In the genomic region with DNA sequence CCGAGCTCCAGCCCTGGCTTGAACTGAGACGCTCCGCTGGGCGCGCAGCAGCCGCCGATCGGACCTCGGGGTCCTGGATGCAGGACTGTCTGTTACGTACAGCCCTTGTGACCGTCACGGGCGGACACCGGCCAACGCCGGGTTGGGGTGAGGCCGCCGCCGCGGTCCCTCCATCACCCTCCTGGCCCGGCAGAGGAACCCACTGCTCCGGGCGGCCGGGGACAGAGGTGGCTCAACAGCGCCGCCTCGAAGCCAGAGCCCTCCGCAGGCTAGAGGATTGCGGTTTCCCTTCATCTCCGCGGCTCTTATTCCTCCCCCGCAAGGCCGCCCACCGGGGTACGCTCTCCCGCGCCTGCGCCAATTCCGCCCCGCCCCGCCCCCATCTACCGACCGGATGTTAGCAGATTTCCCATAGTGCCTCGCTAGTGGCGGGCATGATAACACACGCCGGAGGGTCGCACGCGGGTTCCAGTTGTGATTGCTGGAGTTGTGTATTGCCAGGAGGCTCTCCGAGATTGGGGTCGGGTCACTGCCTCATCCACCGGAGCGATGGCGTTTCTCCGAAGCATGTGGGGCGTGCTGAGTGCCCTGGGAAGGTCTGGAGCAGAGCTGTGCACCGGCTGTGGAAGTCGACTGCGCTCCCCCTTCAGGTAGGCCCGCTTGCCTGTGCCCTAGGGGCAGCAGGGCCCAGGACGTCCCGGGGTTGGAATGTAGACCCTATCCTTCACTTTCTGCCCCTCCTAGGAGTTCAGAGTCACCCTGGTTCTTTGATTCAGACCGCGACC, we compare ENCODE assay signal across 1 cellular context.
TF ChIP-seq lines count a peak whose summit lies in the region.

TFAM (plus strand) TSS at position 412 of the 785 bp plus-strand sequence; CDS start at position 550, 138 bp downstream.

TF ChIP-seq in IMR-90, 13 proteins besides CTCF, POLR2A, EP300 and RAD21 (continued from another document):
- TF ChIP-seq, protein P1, sequence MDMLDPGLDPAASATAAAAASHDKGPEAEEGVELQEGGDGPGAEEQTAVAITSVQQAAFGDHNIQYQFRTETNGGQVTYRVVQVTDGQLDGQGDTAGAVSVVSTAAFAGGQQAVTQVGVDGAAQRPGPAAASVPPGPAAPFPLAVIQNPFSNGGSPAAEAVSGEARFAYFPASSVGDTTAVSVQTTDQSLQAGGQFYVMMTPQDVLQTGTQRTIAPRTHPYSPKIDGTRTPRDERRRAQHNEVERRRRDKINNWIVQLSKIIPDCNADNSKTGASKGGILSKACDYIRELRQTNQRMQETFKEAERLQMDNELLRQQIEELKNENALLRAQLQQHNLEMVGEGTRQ (IDR thresholded peaks at IDR 0.05; ENCODE audit: low read depth, low read length), result peak; percentile 45; the same call in 1 of the 2 replicates
- no peak for TF ChIP-seq RFX5 (IDR thresholded peaks at IDR 0.05; ENCODE audit: low read depth, low read length)
- TF ChIP-seq MXI1 (IDR thresholded peaks at IDR 0.05; ENCODE audit: borderline replicate concordance, low read depth, low read length), result peak; percentile 91
- TF ChIP-seq RCOR1 (IDR thresholded peaks at IDR 0.05; ENCODE audit: insufficient replicate concordance, low read length), result no peak
- TF ChIP-seq, protein P2, sequence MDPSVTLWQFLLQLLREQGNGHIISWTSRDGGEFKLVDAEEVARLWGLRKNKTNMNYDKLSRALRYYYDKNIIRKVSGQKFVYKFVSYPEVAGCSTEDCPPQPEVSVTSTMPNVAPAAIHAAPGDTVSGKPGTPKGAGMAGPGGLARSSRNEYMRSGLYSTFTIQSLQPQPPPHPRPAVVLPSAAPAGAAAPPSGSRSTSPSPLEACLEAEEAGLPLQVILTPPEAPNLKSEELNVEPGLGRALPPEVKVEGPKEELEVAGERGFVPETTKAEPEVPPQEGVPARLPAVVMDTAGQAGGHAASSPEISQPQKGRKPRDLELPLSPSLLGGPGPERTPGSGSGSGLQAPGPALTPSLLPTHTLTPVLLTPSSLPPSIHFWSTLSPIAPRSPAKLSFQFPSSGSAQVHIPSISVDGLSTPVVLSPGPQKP (IDR thresholded peaks at IDR 0.05; ENCODE audit: borderline replicate concordance, low read depth, low read length), result no peak
- no peak for TF ChIP-seq NFE2L2 (IDR thresholded peaks at IDR 0.05; ENCODE audit: low read depth, low read length)
- no peak for TF ChIP-seq CHD1 (IDR thresholded peaks at IDR 0.05; ENCODE audit: low read depth, low read length)
- peak; percentile 45 for TF ChIP-seq BHLHE40 (IDR thresholded peaks at IDR 0.05; ENCODE audit: low read depth, low read length)
- TF ChIP-seq SMC3 (IDR thresholded peaks at IDR 0.05; ENCODE audit: low read depth, low read length), result 0 out of 2 replicates have a peak, but pooled peaks have one; percentile 25
